In the genomic region with DNA sequence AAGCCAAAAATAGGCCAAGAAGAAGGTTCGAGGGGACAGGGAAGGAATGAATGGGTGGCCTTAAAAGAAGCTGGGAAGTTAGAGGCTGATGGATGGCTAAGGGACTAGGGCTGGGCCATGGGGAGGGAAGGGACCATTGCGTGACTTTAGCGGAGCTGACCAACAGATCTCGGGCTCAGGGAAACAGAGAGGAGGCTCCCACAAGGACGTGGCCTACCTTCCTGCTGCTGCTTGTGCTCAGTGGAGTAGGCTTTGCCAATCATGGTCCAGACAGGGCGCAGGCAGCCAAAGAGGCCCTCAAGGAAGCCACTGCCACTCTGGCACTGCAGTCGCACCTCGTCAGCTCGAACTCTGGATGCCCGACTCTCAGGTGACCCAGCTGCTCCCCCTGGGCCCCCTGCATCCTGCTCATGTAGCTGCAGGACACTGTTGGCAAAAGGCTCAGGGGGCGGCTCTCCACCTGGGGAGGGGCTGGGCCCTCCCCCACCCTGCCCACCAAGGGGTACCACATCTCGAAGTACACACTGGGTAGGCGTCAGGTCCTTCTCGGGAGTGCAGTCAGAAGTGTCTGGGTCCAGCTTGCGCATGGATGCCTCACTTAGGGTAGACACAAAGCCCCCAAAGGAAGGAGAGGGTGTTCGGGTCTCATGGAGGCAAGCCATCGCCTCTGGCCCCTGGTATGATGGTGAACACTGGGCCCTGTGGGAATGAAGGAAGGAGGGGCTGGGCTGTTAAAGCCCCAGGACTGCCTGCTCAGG, we compare ENCODE assay signal across 19 cellular contexts. TPM values are rescaled to one million over a fixed set of nuclear protein-coding genes. Genes with fewer than 3 reads are reported as not detected.
DNase-seq lines count a peak whose midpoint lies in the region; ATAC-seq and FAIRE-seq lines count a peak whose summit lies in the region.
"Had no signal": no experiment of that assay in that cellular context is flagged by ENCODE, and none has a peak within 500 bp of the region (broad histone marks: within the 10 kb centered on the region; RNA-seq: fewer than 3 reads in every experiment).

No MANE protein-coding gene starts in this region.

- H3K36me3 Mint-ChIP-seq in activated CD4-positive, alpha-beta T cell treated with anti-CD3 and anti-CD28 coated beads for 36 hours (ENCODE audit: low read depth), result peaks cover 28% of the 10 kb centered on the region
- H3K36me3 Mint-ChIP-seq in T-cell, result peaks cover 8% of the 10 kb centered on the region
- H3K36me3 Mint-ChIP-seq in stimulated activated effector memory CD8-positive, alpha-beta T cell treated with anti-CD3 and anti-CD28 coated beads, Interleukin-12 subunit alpha, Interleukin-12 subunit beta, amount 100 ng/mL, for 72 hours, result peaks cover 78% of the 10 kb centered on the region

- no peak for DNase-seq in activated CD4-positive, alpha-beta T cell treated with anti-CD3 and anti-CD28 coated beads for 36 hours
- no peak for DNase-seq in activated CD4-positive, alpha-beta T cell treated with anti-CD3 and anti-CD28 coated beads, Interleukin-2, amount 50 U/mL, for 48 hours
- DNase-seq in T-cell, result no peak
- no peak for DNase-seq in left lobe of liver (ENCODE audit: low spot score)
- no peak for DNase-seq in stimulated activated effector memory CD8-positive, alpha-beta T cell treated with anti-CD3 and anti-CD28 coated beads, Interleukin-12 subunit alpha, Interleukin-12 subunit beta, amount 100 ng/mL, for 72 hours (ENCODE audit: low spot score in 2 of 2)
- no peak for DNase-seq in HTR-8/SVneo (ENCODE audit: insufficient read length, low spot score)
- DNase-seq: MG63, midbrain, NCI-H2081, NCI-H526, posterior cingulate gyrus, WERI-Rb-1 had no signal

- no peaks in the 10 kb centered on the region for H3K9me3 Mint-ChIP-seq in activated CD4-positive, alpha-beta T cell treated with anti-CD3 and anti-CD28 coated beads for 36 hours (ENCODE audit: low read depth)
- H3K9me3 Mint-ChIP-seq in T-cell, result no peaks in the 10 kb centered on the region
- H3K9me3 Mint-ChIP-seq in stimulated activated effector memory CD8-positive, alpha-beta T cell treated with anti-CD3 and anti-CD28 coated beads, Interleukin-12 subunit alpha, Interleukin-12 subunit beta, amount 100 ng/mL, for 72 hours, result no peaks in the 10 kb centered on the region

- H3K27ac Mint-ChIP-seq in activated CD4-positive, alpha-beta T cell treated with anti-CD3 and anti-CD28 coated beads for 36 hours, result peak overlapping the region; percentile 33
- H3K27ac Mint-ChIP-seq in T-cell, result peak overlapping the region; percentile 9 to 11
- H3K27ac Mint-ChIP-seq in stimulated activated effector memory CD8-positive, alpha-beta T cell treated with anti-CD3 and anti-CD28 coated beads, Interleukin-12 subunit alpha, Interleukin-12 subunit beta, amount 100 ng/mL, for 72 hours, result peak overlapping the region; percentile 83

- H3K4me3 Mint-ChIP-seq in activated CD4-positive, alpha-beta T cell treated with anti-CD3 and anti-CD28 coated beads for 36 hours, result no peak overlapping the region
- no peak overlapping the region for H3K4me3 Mint-ChIP-seq in T-cell
- H3K4me3 Mint-ChIP-seq in stimulated activated effector memory CD8-positive, alpha-beta T cell treated with anti-CD3 and anti-CD28 coated beads, Interleukin-12 subunit alpha, Interleukin-12 subunit beta, amount 100 ng/mL, for 72 hours, result no peak overlapping the region

- ATAC-seq in activated CD4-positive, alpha-beta T cell treated with anti-CD3 and anti-CD28 coated beads for 36 hours, result no peak
- ATAC-seq in T-cell (replicated peaks in 1 of 4) (no peak), left lobe of liver (peak; percentile 4), GM19397 (IDR thresholded peaks at IDR 0.05; ENCODE audit: unreplicated experiment) (no peak), GM18867 (IDR thresholded peaks at IDR 0.05; ENCODE audit: unreplicated experiment) (no peak)
- no peak for ATAC-seq in stimulated activated effector memory CD8-positive, alpha-beta T cell treated with anti-CD3 and anti-CD28 coated beads, Interleukin-12 subunit alpha, Interleukin-12 subunit beta, amount 100 ng/mL, for 72 hours
- ATAC-seq: gastroesophageal sphincter had no signal

- FAIRE-seq in HTR-8/SVneo (lab: Jason Lieb, UNC), result no peak
- FAIRE-seq: GM19239 had no signal

- POLR2A ChIA-PET in activated CD4-positive, alpha-beta T cell treated with anti-CD3 and anti-CD28 coated beads for 36 hours (lab: Charles Lee), result no interaction called here
- POLR2A ChIA-PET in T-cell (lab: Charles Lee), result interaction anchor here in 1 of 2 donors (0.6 kb wide), 1 partner anchor 21 kb away, joined by 3 read pairs; no protein-coding TSS in a partner anchor

- H3K27me3 Mint-ChIP-seq in activated CD4-positive, alpha-beta T cell treated with anti-CD3 and anti-CD28 coated beads for 36 hours, result no peaks in the 10 kb centered on the region
- H3K27me3 Mint-ChIP-seq in T-cell, result no peaks in the 10 kb centered on the region

- intact Hi-C loops in activated CD4-positive, alpha-beta T cell treated with anti-CD3 and anti-CD28 coated beads for 36 hours (cut with DNase I, micrococcal nuclease), result no loop called here

- CTCF ChIA-PET in activated CD4-positive, alpha-beta T cell treated with anti-CD3 and anti-CD28 coated beads for 36 hours (lab: Charles Lee), result no interaction called here
- CTCF ChIA-PET in T-cell (lab: Charles Lee), result interaction anchor here in 1 of 2 donors (0.6 kb wide), 1 partner anchor 139 kb away, joined by 3 read pairs; no protein-coding TSS in a partner anchor

- H3K4me1 Mint-ChIP-seq in activated CD4-positive, alpha-beta T cell treated with anti-CD3 and anti-CD28 coated beads for 36 hours, result no peaks in the 10 kb centered on the region
- H3K4me1 Mint-ChIP-seq in T-cell, result peaks cover 3 to 13% (median 8%) of the 10 kb centered on the region in 3 donors
- peaks cover 22% of the 10 kb centered on the region for H3K4me1 Mint-ChIP-seq in stimulated activated effector memory CD8-positive, alpha-beta T cell treated with anti-CD3 and anti-CD28 coated beads, Interleukin-12 subunit alpha, Interleukin-12 subunit beta, amount 100 ng/mL, for 72 hours

RNA-seq across cellular contexts. Expression of a gene that starts 12.3 kb away (rescaled TPM):
- 10 to 100 TPM; 12.6 to 13.8 TPM for total RNA-seq in activated CD4-positive, alpha-beta T cell treated with anti-CD3 and anti-CD28 coated beads for 36 hours
- total RNA-seq in T-cell, result 10 to 100 TPM; 21.4 to 29.9 (median 25.9) TPM
- total RNA-seq in left lobe of liver, result 1.4 TPM

RNA-seq across cellular contexts. Expression of a gene that starts 14.2 kb away (rescaled TPM):
- total RNA-seq in activated CD4-positive, alpha-beta T cell treated with anti-CD3 and anti-CD28 coated beads for 36 hours, result 10 to 100 TPM; 28.3 to 30.2 TPM
- total RNA-seq in T-cell (10 to 100 TPM; 31.4 to 44.7 (median 39.1) TPM), left lobe of liver (22.3 TPM)

RNA-seq across cellular contexts. Expression of a gene that starts 20.4 kb away (rescaled TPM):
- not detected for total RNA-seq in activated CD4-positive, alpha-beta T cell treated with anti-CD3 and anti-CD28 coated beads for 36 hours
- not detected for total RNA-seq in T-cell
- total RNA-seq in left lobe of liver, result not detected
- total RNA-seq: A673, gastroesophageal sphincter, HT-29, Peyer's patch had no signal

RNA-seq across cellular contexts. Expression of a gene that starts 35.0 kb away (rescaled TPM):
- 100 to 1,000 TPM; 881 to 999 TPM for total RNA-seq in activated CD4-positive, alpha-beta T cell treated with anti-CD3 and anti-CD28 coated beads for 36 hours
- total RNA-seq in T-cell, result 1,000 to 10,000 TPM in 2 of 5 donors, 100 to 1,000 TPM in 3; 707 to 1,066 (median 764) TPM
- total RNA-seq in left lobe of liver, result 338 TPM

RNA-seq across cellular contexts. Expression of a gene that starts 45.4 kb away (rescaled TPM):
- total RNA-seq in activated CD4-positive, alpha-beta T cell treated with anti-CD3 and anti-CD28 coated beads for 36 hours, result 100 to 1,000 TPM; 250 to 266 TPM
- total RNA-seq in T-cell (100 to 1,000 TPM; 175 to 215 (median 187) TPM), left lobe of liver (69.9 TPM)

Comparison
In these comparisons a context has a peak if more than half of its experiments do, and no peak if none do; other contexts are left out.
1. H3K27ac Mint-ChIP-seq: peak in every context shown above with its lines; median percentile 83 in stimulated activated effector memory CD8-positive, alpha-beta T cell treated with anti-CD3 and anti-CD28 coated beads, Interleukin-12 subunit alpha, Interleukin-12 subunit beta, amount 100 ng/mL, for 72 hours; 33 in activated CD4-positive, alpha-beta T cell treated with anti-CD3 and anti-CD28 coated beads for 36 hours; 10 in T-cell.